19 cellular contexts compared by ENCODE assay signal in the genomic region with DNA sequence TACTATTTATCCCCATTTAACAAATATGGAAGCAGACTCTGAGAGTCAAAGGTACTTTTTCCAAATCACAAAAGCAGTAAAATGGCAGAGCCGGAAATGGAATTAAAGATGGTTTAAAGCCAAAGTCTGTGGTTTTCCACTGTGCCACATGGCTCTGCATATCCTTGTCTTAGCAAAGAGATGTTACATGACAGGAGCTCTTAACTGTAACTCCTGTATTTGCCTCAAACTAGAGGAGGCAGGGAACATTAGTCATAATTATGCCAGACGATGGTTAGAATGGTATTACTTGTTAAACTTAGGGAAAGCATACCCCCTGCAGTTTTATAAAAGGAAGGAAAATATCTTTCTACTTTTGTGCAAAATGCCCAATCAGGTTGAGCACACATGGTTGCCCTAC. TPM values are rescaled to one million over a fixed set of nuclear protein-coding genes. Genes with fewer than 3 reads are reported as not detected.
DNase-seq lines count a peak whose midpoint lies in the region; ATAC-seq and TF ChIP-seq lines count a peak whose summit lies in the region.
"Had no signal": no experiment of that assay in that cellular context is flagged by ENCODE, and none has a peak within 500 bp of the region (broad histone marks: within the 10 kb centered on the region; RNA-seq: fewer than 3 reads in every experiment).

No MANE protein-coding gene starts in this region.

- ATAC-seq in HG03108 (IDR thresholded peaks at IDR 0.05; ENCODE audit: unreplicated experiment) (no peak), GM18861 (IDR thresholded peaks at IDR 0.05; ENCODE audit: unreplicated experiment) (no peak)
- ATAC-seq: PC-3 had no signal

- no peak for TF ChIP-seq CTCF in choroid plexus epithelial cell (conservative IDR thresholded peaks at IDR 0.05; ENCODE audit: low read depth, low read length)

- DNase-seq in A172 (ENCODE audit: low spot score) (peak; percentile 47), H4 (ENCODE audit: low spot score) (peak; percentile 3), SK-N-DZ (ENCODE audit: low spot score) (peak; percentile 41), choroid plexus epithelial cell (ENCODE audit: low read depth) (peak; percentile 9), Kasumi-1 (lab: John Stamatoyannopoulos, UW) (no peak), activated T-cell treated with anti-CD3 and anti-CD28 coated beads for 4 hours (no peak)
- DNase-seq: BE2C; Caco-2; CD4-positive, alpha-beta T cell; HFFc6; NCI-H1417; NCI-H187 treated with DMSO at 0.1 percent for 48 hours; NCI-H226; NCI-H524; PC-3; SJCRH30 had no signal

- H3K4me3 ChIP-seq in choroid plexus epithelial cell (ENCODE audit: low read depth, low read length): no peak overlapping the region
- H3K4me3 ChIP-seq: SJCRH30 had no signal

RNA-seq across cellular contexts. Expression of a gene that starts 41.8 kb away (rescaled TPM):
- total RNA-seq in A172 (2014; rRNA removed; shearing (Covaris generic)): 0.77 and 0.88 TPM in 2 replicates
- total RNA-seq in H4 (2014; rRNA removed; shearing (Covaris generic)): 0.99 and 1.2 TPM in 2 replicates
- 74.2 and 80.8 TPM in 2 replicates for polyA plus RNA-seq in SK-N-DZ (2014; cell fraction: cytosol; rRNA removed)
- 41.5 and 51.3 TPM in 2 replicates for polyA plus RNA-seq in SK-N-DZ (2014; cell fraction: nucleus; rRNA removed)
- total RNA-seq: Caco-2; CD4-positive, alpha-beta T cell; PC-3 had no signal
- polyA plus RNA-seq: IgD-negative memory B cell had no signal

Comparison
In these comparisons a context has a peak if more than half of its experiments do, and no peak if none do; other contexts are left out.
1. DNase-seq: peak in A172 (single experiment), H4 (single experiment), SK-N-DZ (single experiment) and choroid plexus epithelial cell (single experiment); none in Kasumi-1 (0 of 2) and activated T-cell treated with anti-CD3 and anti-CD28 coated beads for 4 hours (single experiment).